8 cellular contexts compared by ENCODE assay signal in the genomic region with DNA sequence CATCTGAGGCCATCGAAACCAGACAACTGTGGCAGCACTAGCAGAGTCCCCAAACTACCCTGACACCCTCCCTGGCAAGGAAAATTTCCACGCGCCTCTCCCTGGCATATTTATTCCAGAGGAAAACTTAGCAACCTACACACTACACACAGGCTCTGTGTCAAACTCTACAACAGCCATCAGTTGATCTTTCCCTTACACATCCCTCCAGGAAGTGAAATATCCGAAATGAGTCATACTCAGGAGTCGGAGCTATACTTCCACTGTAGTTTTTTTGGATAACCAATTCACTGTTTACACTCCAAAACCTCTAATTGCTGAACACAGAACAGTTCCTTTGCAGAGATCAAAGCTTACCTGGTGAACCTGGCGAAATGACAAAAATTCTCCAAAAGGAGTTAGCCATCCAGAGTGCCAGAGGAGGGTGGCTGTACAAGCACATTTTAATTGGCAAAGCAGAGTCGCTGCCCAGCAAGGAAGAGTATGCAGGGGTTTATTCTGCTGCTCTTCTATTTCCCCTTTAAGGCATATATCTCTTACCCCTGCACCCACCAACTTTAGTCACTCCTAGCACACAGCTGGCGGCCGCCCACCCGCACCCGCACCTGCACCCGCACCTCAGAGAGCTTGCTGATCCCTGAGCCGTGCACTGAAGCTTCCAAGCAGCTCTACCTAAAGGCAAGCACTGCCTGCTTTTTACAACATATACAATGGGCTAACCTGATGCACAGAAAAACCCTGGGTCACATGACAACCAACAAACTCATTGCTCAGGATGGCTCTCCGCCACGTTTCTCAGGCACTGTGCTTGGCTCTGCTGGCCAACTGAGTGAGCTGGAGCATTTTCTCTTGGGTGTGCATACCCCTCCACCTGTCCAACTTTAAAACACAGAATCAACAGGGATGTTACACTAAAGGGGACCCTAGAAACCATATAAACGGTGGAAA. TPM values are rescaled to one million over a fixed set of nuclear protein-coding genes. Genes with fewer than 3 reads are reported as not detected.
DNase-seq lines count a peak whose midpoint lies in the region; ATAC-seq and TF ChIP-seq lines count a peak whose summit lies in the region.

No MANE protein-coding gene starts in this region.

- H3K36me3 ChIP-seq in breast epithelium (no peaks in the 10 kb centered on the region), lower lobe of right lung (no peaks in the 10 kb centered on the region)

- no peak for TF ChIP-seq POLR2A in breast epithelium (IDR thresholded peaks at IDR 0.05)

- H3K4me1 ChIP-seq in breast epithelium (peaks cover 35 to 50% of the 10 kb centered on the region in 2 donors), lower lobe of right lung (peaks cover 86% of the 10 kb centered on the region)

- TF ChIP-seq CTCF in breast epithelium (IDR thresholded peaks at IDR 0.05) (no peak), lower lobe of right lung (IDR thresholded peaks at IDR 0.05) (no peak)

- ATAC-seq in Right ventricle myocardium inferior (peak; percentile 26), lower lobe of right lung (peak; percentile 75 to 76), GM18520 (IDR thresholded peaks at IDR 0.05; ENCODE audit: unreplicated experiment) (no peak)

- DNase-seq in Right ventricle myocardium inferior (ENCODE audit: missing footprints), result no peak
- no peak for DNase-seq in cardiac septum (ENCODE audit: low spot score)
- no peak for DNase-seq in breast epithelium (ENCODE audit: low spot score in 2 of 2)
- DNase-seq in lower lobe of right lung, result no peak
- no peak for DNase-seq in NCI-H345 (lab: John Stamatoyannopoulos, UW)
- no peak for DNase-seq in NCI-H146 treated with DMSO at 0.1 percent for 48 hours (lab: John Stamatoyannopoulos, UW; ENCODE audit: unreplicated experiment)
- no peak for DNase-seq in NK-92 treated with Interleukin-12 subunit alpha and Interleukin-12 subunit beta, amount 100 ng/mL, for 24 hours (lab: John Stamatoyannopoulos, UW)

- no peaks in the 10 kb centered on the region for H3K9me3 ChIP-seq in breast epithelium
- H3K9me3 ChIP-seq in lower lobe of right lung, result no peaks in the 10 kb centered on the region

- intact Hi-C loops in Right ventricle myocardium inferior (cut with DNase I) (no loop called here), cardiac septum (cut with DNase I) (no loop called here), breast epithelium (cut with DNase I; ENCODE audit: low total_unique reads) (loop anchor here (10.0 kb wide), 1 partner anchor 54 kb away; a partner anchor contains a TSS), lower lobe of right lung (cut with DNase I) (no loop called here)

- H3K27me3 ChIP-seq in breast epithelium (no peaks in the 10 kb centered on the region), lower lobe of right lung (ENCODE audit: low read depth) (no peaks in the 10 kb centered on the region)

- H3K4me3 ChIP-seq in breast epithelium (no peak overlapping the region), lower lobe of right lung (no peak overlapping the region)

- peak overlapping the region; percentile 76 to 81 for H3K27ac ChIP-seq in breast epithelium
- H3K27ac ChIP-seq in lower lobe of right lung, result peak overlapping the region; percentile 60

RNA-seq across cellular contexts. Expression of a gene that starts 54.9 kb away (rescaled TPM):
- total RNA-seq in Right ventricle myocardium inferior (267 TPM), cardiac septum (213 TPM), breast epithelium (100 to 1,000 TPM; 112 to 114 (median 113) TPM), lower lobe of right lung (236 TPM)
